In the genomic region with DNA sequence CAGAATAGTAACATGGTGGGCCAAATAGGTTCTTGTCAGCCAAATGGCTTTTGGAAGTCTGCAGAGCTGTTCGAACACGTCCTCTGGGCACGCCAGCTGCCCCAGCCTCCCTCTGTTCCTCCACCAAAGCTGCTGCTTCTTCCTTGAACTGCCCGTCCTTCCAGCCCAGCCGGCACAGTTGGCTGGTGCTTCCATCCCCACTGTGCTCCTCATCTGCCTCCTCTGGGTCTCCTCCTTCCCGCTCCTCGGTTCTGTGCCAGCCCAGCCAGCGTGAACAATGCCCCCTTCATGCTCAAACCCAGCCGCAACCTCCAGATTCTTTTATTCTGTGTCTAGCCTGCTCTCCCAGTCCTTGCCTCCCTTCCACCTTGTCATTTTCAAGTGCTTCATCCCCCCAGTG, we compare ENCODE assay signal across 21 cellular contexts.
DNase-seq lines count a peak whose midpoint lies in the region; ATAC-seq lines count a peak whose summit lies in the region.
"Had no signal": no experiment of that assay in that cellular context is flagged by ENCODE, and none has a peak within 500 bp of the region (broad histone marks: within the 10 kb centered on the region; RNA-seq: fewer than 3 reads in every experiment).

No MANE protein-coding gene starts in this region.

- DNase-seq in NCI-H1694 (lab: John Stamatoyannopoulos, UW) (peak; percentile 84), anterior cingulate cortex (lab: John Stamatoyannopoulos, UW) (peak in 56 of 58 donors; percentile 13 to 85 (median 61)), hypothalamus (lab: John Stamatoyannopoulos, UW) (peak in 49 of 51 donors; percentile 8 to 83 (median 59)), sciatic nerve (ENCODE audit: low spot score) (no peak), NCI-H774 (lab: John Stamatoyannopoulos, UW) (no peak), T-helper 2 cell (no peak)
- DNase-seq: activated CD4-positive, alpha-beta T cell treated with anti-CD3 and anti-CD28 coated beads for 48 hours; brain microvascular endothelial cell; COR-L47; foreskin fibroblast; H7; kidney; mesenchymal stem cell; NCI-H2029 treated with DMSO at 0.1 percent for 48 hours; NCI-H82; psoas muscle; SHP77; small intestine; stimulated activated naive CD8-positive, alpha-beta T cell treated with anti-CD3 and anti-CD28 coated beads, Interleukin-15, Interleukin-2, amounts not matched to agents 100 U/mL and 50 U/mL, for 24 hours had no signal

- intact Hi-C loops in sciatic nerve (cut with DNase I), result loop anchor here (5.0 kb wide), 1 partner anchor 127 kb away; no protein-coding TSS in a partner anchor

- ATAC-seq in sciatic nerve (peak; percentile 19), HG03025 (IDR thresholded peaks at IDR 0.05; ENCODE audit: low FRiP score, unreplicated experiment) (no peak)
- ATAC-seq: natural killer cell treated with Interleukin-12 subunit alpha and Interleukin-12 subunit beta and Interleukin-15 and Interleukin-18, amount 100 ng/mL, for 72 hours; stimulated activated naive CD8-positive, alpha-beta T cell treated with anti-CD3 and anti-CD28 coated beads, Interleukin-15, Interleukin-2, amounts not matched to agents 100 U/mL and 50 U/mL, for 24 hours had no signal

Comparison
In these comparisons a context has a peak if more than half of its experiments do, and no peak if none do; other contexts are left out.
1. DNase-seq: peak in NCI-H1694 (single experiment), anterior cingulate cortex (56 of 58) and hypothalamus (49 of 51); none in sciatic nerve (single experiment), NCI-H774 (single experiment) and T-helper 2 cell (0 of 5).